1 cellular context compared by ENCODE assay signal in the genomic region with DNA sequence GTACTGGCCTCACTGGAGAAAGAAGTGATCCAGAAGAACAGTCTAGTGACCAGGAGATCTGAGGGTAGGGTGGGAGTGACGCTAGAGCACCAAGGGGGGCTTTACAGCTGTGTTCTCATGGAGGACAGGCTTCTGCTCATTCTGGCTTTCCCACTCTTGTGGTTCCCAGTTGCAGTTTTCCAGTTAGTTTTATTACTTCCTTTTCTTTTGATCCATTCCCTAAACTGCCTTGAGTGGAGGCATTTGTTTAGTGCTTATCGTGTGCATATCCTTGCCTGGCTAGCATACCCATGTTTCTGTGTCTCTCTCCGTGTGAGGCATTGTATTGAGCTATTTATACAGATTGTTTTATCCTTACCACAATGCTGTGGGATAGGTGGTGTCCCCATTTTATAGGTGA.
TF ChIP-seq lines count a peak whose summit lies in the region.

No MANE protein-coding gene starts in this region.

TF ChIP-seq in HepG2, 621 proteins besides CTCF, POLR2A, EP300 and RAD21:
- TF ChIP-seq ZNF589 (CRISPR knock-in tag; conservative IDR thresholded peaks at IDR 0.05): no peak
- TF ChIP-seq, protein P1, sequence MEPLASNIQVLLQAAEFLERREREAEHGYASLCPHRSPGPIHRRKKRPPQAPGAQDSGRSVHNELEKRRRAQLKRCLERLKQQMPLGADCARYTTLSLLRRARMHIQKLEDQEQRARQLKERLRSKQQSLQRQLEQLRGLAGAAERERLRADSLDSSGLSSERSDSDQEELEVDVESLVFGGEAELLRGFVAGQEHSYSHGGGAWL (CRISPR knock-in tag; IDR thresholded peaks at IDR 0.05): no peak
- no peak for TF ChIP-seq ZNF44 (CRISPR knock-in tag; IDR thresholded peaks at IDR 0.05)
- no peak for TF ChIP-seq HNF4G (IDR thresholded peaks at IDR 0.05; ENCODE audit: borderline replicate concordance, low read depth, low read length)
- no peak for TF ChIP-seq HNF4G (CRISPR knock-in tag; IDR thresholded peaks at IDR 0.05; ENCODE audit: borderline replicate concordance, low read depth)
- no peak for TF ChIP-seq NR2F1 (CRISPR knock-in tag; IDR thresholded peaks at IDR 0.05)
- TF ChIP-seq REL (CRISPR knock-in tag; conservative IDR thresholded peaks at IDR 0.05): no peak
- no peak for TF ChIP-seq ZNF296 (CRISPR knock-in tag; conservative IDR thresholded peaks at IDR 0.05)
- TF ChIP-seq TRIM24 (CRISPR knock-in tag; IDR thresholded peaks at IDR 0.05): no peak
- TF ChIP-seq HDAC6 (IDR thresholded peaks at IDR 0.05; ENCODE audit: low read depth, low read length): no peak
- no peak for TF ChIP-seq ZFP41 (CRISPR knock-in tag; IDR thresholded peaks at IDR 0.05; ENCODE audit: borderline replicate concordance)
- TF ChIP-seq, protein P2, sequence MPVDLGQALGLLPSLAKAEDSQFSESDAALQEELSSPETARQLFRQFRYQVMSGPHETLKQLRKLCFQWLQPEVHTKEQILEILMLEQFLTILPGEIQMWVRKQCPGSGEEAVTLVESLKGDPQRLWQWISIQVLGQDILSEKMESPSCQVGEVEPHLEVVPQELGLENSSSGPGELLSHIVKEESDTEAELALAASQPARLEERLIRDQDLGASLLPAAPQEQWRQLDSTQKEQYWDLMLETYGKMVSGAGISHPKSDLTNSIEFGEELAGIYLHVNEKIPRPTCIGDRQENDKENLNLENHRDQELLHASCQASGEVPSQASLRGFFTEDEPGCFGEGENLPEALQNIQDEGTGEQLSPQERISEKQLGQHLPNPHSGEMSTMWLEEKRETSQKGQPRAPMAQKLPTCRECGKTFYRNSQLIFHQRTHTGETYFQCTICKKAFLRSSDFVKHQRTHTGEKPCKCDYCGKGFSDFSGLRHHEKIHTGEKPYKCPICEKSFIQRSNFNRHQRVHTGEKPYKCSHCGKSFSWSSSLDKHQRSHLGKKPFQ (CRISPR knock-in tag; IDR thresholded peaks at IDR 0.05; ENCODE audit: insufficient replicate concordance): no peak
- TF ChIP-seq SMARCC2 (IDR thresholded peaks at IDR 0.05): no peak
- TF ChIP-seq SNRNP70 (IDR thresholded peaks at IDR 0.05; ENCODE audit: low read depth, low read length): no peak
- TF ChIP-seq ZNF12 (CRISPR knock-in tag; IDR thresholded peaks at IDR 0.05): no peak
- TF ChIP-seq ZNF20 (CRISPR knock-in tag; IDR thresholded peaks at IDR 0.05): no peak
- TF ChIP-seq, protein P3, sequence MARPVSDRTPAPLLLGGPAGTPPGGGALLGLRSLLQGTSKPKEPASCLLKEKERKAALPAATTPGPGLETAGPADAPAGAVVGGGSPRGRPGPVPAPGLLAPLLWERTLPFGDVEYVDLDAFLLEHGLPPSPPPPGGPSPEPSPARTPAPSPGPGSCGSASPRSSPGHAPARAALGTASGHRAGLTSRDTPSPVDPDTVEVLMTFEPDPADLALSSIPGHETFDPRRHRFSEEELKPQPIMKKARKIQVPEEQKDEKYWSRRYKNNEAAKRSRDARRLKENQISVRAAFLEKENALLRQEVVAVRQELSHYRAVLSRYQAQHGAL (CRISPR knock-in tag; IDR thresholded peaks at IDR 0.05; ENCODE audit: not compliant biosample characterization): no peak
- TF ChIP-seq HMG20B (CRISPR knock-in tag; conservative IDR thresholded peaks at IDR 0.05): no peak
- TF ChIP-seq, protein P4, sequence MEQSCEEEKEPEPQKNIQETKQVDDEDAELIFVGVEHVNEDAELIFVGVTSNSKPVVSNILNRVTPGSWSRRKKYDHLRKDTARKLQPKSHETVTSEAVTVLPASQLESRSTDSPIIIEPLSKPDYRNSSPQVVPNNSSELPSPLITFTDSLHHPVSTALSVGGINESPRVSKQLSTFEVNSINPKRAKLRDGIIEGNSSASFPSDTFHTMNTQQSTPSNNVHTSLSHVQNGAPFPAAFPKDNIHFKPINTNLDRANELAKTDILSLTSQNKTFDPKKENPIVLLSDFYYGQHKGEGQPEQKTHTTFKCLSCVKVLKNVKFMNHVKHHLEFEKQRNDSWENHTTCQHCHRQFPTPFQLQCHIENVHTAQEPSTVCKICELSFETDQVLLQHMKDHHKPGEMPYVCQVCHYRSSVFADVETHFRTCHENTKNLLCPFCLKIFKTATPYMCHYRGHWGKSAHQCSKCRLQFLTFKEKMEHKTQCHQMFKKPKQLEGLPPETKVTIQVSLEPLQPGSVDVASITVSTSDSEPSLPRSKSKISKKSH (CRISPR knock-in tag; IDR thresholded peaks at IDR 0.05; ENCODE audit: borderline replicate concordance): no peak
